11 cellular contexts compared by ENCODE assay signal in the genomic region with DNA sequence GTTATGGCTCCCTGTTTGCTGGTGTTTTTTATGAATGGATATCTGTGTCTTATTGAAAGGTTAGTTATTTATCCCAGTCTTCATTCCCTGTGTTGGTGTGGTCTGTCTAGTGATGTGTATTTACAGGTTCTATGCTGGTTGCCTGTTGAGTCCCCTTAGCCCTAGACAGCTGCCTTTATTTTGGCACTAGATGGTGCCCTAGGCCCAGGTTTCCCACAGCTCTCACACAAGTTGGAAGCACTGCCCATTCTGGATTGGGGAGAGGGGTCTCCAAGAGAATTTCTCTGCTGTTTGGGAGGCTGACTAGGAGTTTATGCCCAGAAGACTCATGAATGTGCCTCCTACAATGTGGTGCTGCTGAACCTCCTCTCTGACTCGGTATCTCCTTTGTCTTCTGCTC. TPM values are rescaled to one million over a fixed set of nuclear protein-coding genes. Genes with fewer than 3 reads are reported as not detected.
DNase-seq lines count a peak whose midpoint lies in the region; ATAC-seq and TF ChIP-seq lines count a peak whose summit lies in the region.
"Had no signal": no experiment of that assay in that cellular context is flagged by ENCODE, and none has a peak within 500 bp of the region (broad histone marks: within the 10 kb centered on the region; RNA-seq: fewer than 3 reads in every experiment).

No MANE protein-coding gene starts in this region.

- H3K4me3 ChIP-seq in cardiac fibroblast (replicated peaks in 1 of 2; ENCODE audit: low read depth in 2 of 2, low read length in 2 of 2), result no peak overlapping the region

- no peak for ATAC-seq in GM19395 (IDR thresholded peaks at IDR 0.05; ENCODE audit: unreplicated experiment)
- ATAC-seq: esophagus mucosa had no signal

- DNase-seq in NCI-H748 (lab: John Stamatoyannopoulos, UW; ENCODE audit: unreplicated experiment), result peak; percentile 15
- DNase-seq in NCI-H748 treated with DMSO at 0.1 percent for 48 hours (lab: John Stamatoyannopoulos, UW), result no peak
- DNase-seq in cardiac fibroblast (ENCODE audit: low read depth in 2 of 2), result peak; percentile 31 to 47
- peak; percentile 22 for DNase-seq in renal cortical epithelial cell (ENCODE audit: low read depth)
- DNase-seq in HPDE6-E6E7 (ENCODE audit: extremely low spot score), result no peak
- DNase-seq in SKM-1 (lab: John Stamatoyannopoulos, UW; ENCODE audit: unreplicated experiment), result no peak
- DNase-seq: activated B cell treated with CpG ODN at 0.5 μM for 24 hours; CD4-positive, CD25-positive, alpha-beta regulatory T cell had no signal

- peak; percentile 57 for TF ChIP-seq CTCF in LNCAP (IDR thresholded peaks at IDR 0.05)
- peak; percentile 55 for TF ChIP-seq CTCF in cardiac fibroblast (IDR thresholded peaks at IDR 0.05; ENCODE audit: low read depth, low read length)

RNA-seq across cellular contexts. Expression of gene GRM1, which starts 12.4 kb away (rescaled TPM):
- 0.10 TPM in 1 of 2 replicates, not detected in the other for total RNA-seq in renal cortical epithelial cell
- total RNA-seq: activated B cell treated with CpG ODN at 0.5 μM for 24 hours; CD4-positive, CD25-positive, alpha-beta regulatory T cell; esophagus mucosa had no signal

Comparison
In these comparisons a context has a peak if more than half of its experiments do, and no peak if none do; other contexts are left out.
1. DNase-seq: peak in NCI-H748 (single experiment), cardiac fibroblast (2 of 2) and renal cortical epithelial cell (single experiment); none in NCI-H748 treated with DMSO at 0.1 percent for 48 hours (single experiment), HPDE6-E6E7 (single experiment) and SKM-1 (single experiment).